In genomic region chr14:31561155-31561846, GRCh38 we compare ENCODE assay signal across 8 cellular contexts. TPM values are rescaled to one million over a fixed set of nuclear protein-coding genes. Genes with fewer than 3 reads are reported as not detected.
A peak's percentile ranks its signal among the peaks of the same experiment; 100 is the strongest.
DNase-seq lines count a peak whose midpoint lies in the region; TF ChIP-seq lines count a peak whose summit lies in the region.

Gene NUBPL (plus strand): TSS chr14:31561404. CDS start chr14:31561440, 36 bp downstream.

- DNase-seq in Daoy (ENCODE audit: low read depth) = peak; percentile 97
- DNase-seq in GOT3 (lab: John Stamatoyannopoulos, UW) = peak; percentile 65
- peak; percentile 88 for DNase-seq in LNCaP clone FGC (ENCODE audit: low read depth)
- peak; percentile 89 for DNase-seq in RWPE1 (ENCODE audit: low spot score)
- DNase-seq in activated T-helper 9 cell treated with anti-CD3 and anti-CD28 coated beads, Interleukin-2, amount 50 U/mL, for 16 hours (ENCODE audit: low read depth) = peak; percentile 96
- DNase-seq in fibroblast of the aortic adventitia (ENCODE audit: low read depth) = peak; percentile 96

- H3K4me1 Mint-ChIP-seq in nephron = peaks cover 23% of the 10 kb centered on the region
- peaks cover 31% of the 10 kb centered on the region for H3K4me1 Mint-ChIP-seq in stimulated activated naive CD8-positive, alpha-beta T cell treated with anti-CD3 and anti-CD28 coated beads, Interleukin-15, Interleukin-2, amounts not matched to agents 100 ng/mL and 50 ng/mL, for 24 hours (ENCODE audit: low read depth)

- peaks cover 5% of the 10 kb centered on the region for H3K9me3 Mint-ChIP-seq in nephron
- no peaks in the 10 kb centered on the region for H3K9me3 Mint-ChIP-seq in stimulated activated naive CD8-positive, alpha-beta T cell treated with anti-CD3 and anti-CD28 coated beads, Interleukin-15, Interleukin-2, amounts not matched to agents 100 ng/mL and 50 ng/mL, for 24 hours

- POLR2A ChIA-PET in RWPE1 (lab: Yijun Ruan, JAX; ENCODE audit: low non-redundant PET) = no interaction called here

- H3K27ac Mint-ChIP-seq in nephron = peak within 1 kb of the TSS; percentile 96 to 98 (median 97)
- peak within 1 kb of the TSS; percentile 97 for H3K27ac Mint-ChIP-seq in stimulated activated naive CD8-positive, alpha-beta T cell treated with anti-CD3 and anti-CD28 coated beads, Interleukin-15, Interleukin-2, amounts not matched to agents 100 ng/mL and 50 ng/mL, for 24 hours

- H3K36me3 Mint-ChIP-seq in nephron (ENCODE audit: low read depth) = no peaks in the 10 kb centered on the region
- H3K36me3 Mint-ChIP-seq in stimulated activated naive CD8-positive, alpha-beta T cell treated with anti-CD3 and anti-CD28 coated beads, Interleukin-15, Interleukin-2, amounts not matched to agents 100 ng/mL and 50 ng/mL, for 24 hours (ENCODE audit: low read depth) = peaks cover 5% of the 10 kb centered on the region

- CTCF ChIA-PET in RWPE1 (lab: Yijun Ruan, JAX) = interaction anchor here (0.6 kb wide), 1 partner anchor 28 kb away, joined by 7 read pairs; no protein-coding TSS in a partner anchor

- peak within 1 kb of the TSS; percentile 91 to 99 (median 98) for H3K4me3 Mint-ChIP-seq in nephron
- peak within 1 kb of the TSS; percentile 93 for H3K4me3 Mint-ChIP-seq in stimulated activated naive CD8-positive, alpha-beta T cell treated with anti-CD3 and anti-CD28 coated beads, Interleukin-15, Interleukin-2, amounts not matched to agents 100 ng/mL and 50 ng/mL, for 24 hours

- peak within 1 kb of the TSS; percentile 73 for H3K27ac ChIP-seq in RWPE1

- H3K4me3 ChIP-seq in LNCaP clone FGC (ENCODE audit: low read depth, low read length) (peak within 1 kb of the TSS; percentile 99), fibroblast of the aortic adventitia (ENCODE audit: low read depth, low read length) (peak within 1 kb of the TSS; percentile 82)

- no peak for TF ChIP-seq CTCF in LNCaP clone FGC (IDR thresholded peaks at IDR 0.05; ENCODE audit: control insufficient read depth, extremely low read depth, insufficient read depth)
- no peak for TF ChIP-seq CTCF in RWPE1 (conservative IDR thresholded peaks at IDR 0.05; ENCODE audit: low read depth)
- no peak for TF ChIP-seq CTCF in fibroblast of the aortic adventitia (IDR thresholded peaks at IDR 0.05; ENCODE audit: insufficient read depth, low read length)
- no peak for TF ChIP-seq CTCF in nephron (IDR thresholded peaks at IDR 0.05; ENCODE audit: unreplicated experiment in 3 of 3)

- H3K27me3 Mint-ChIP-seq in nephron (ENCODE audit: low read depth) = no peaks in the 10 kb centered on the region
- peaks cover 11% of the 10 kb centered on the region for H3K27me3 Mint-ChIP-seq in stimulated activated naive CD8-positive, alpha-beta T cell treated with anti-CD3 and anti-CD28 coated beads, Interleukin-15, Interleukin-2, amounts not matched to agents 100 ng/mL and 50 ng/mL, for 24 hours

RNA-seq across cellular contexts. Expression of gene NUBPL, which starts in this region (rescaled TPM):
- total RNA-seq in Daoy (2014; rRNA removed; shearing (Covaris generic)) = 13.7 and 17.4 TPM in 2 replicates
- total RNA-seq in fibroblast of the aortic adventitia (ENCODE audit: low replicate concordance) = 10.5 and 18.9 TPM in 2 replicates

Comparison
In these comparisons a context has a peak if more than half of its experiments do, and no peak if none do; other contexts are left out.
1. Peak in every context shown above with its lines: DNase-seq, H3K4me3 ChIP-seq and H3K27ac ChIP-seq.